ENCODE assay signal across 18 cellular contexts in genomic region chr1:88799433-88799832, GRCh38.
A peak's percentile ranks its signal among the peaks of the same experiment; 100 is the strongest.
DNase-seq lines count a peak whose midpoint lies in the region; ATAC-seq and TF ChIP-seq lines count a peak whose summit lies in the region.
"Had no signal": no experiment of that assay in that cellular context is flagged by ENCODE, and none has a peak within 500 bp of the region (broad histone marks: within the 10 kb centered on the region; RNA-seq: fewer than 3 reads in every experiment).

No MANE protein-coding gene starts in this region.

- H3K27me3 ChIP-seq in BLaER1 = no peaks in the 10 kb centered on the region
- H3K27me3 ChIP-seq in naive thymus-derived CD4-positive, alpha-beta T cell (ENCODE audit: control insufficient read depth in 2 of 2, insufficient read depth in 2 of 2, low read length in 2 of 2) = no peaks in the 10 kb centered on the region
- no peaks in the 10 kb centered on the region for H3K27me3 ChIP-seq in esophagus squamous epithelium
- H3K27me3 ChIP-seq: SJSA1, tibial artery had no signal

- H3K4me3 ChIP-seq in BLaER1 = no peak overlapping the region
- H3K4me3 ChIP-seq in naive thymus-derived CD4-positive, alpha-beta T cell (ENCODE audit: low read length) = no peak overlapping the region
- no peak overlapping the region for H3K4me3 ChIP-seq in esophagus squamous epithelium
- H3K4me3 ChIP-seq: SJSA1, tibial artery had no signal

- peaks cover 21% of the 10 kb centered on the region for H3K9me3 ChIP-seq in BLaER1
- no peaks in the 10 kb centered on the region for H3K9me3 ChIP-seq in naive thymus-derived CD4-positive, alpha-beta T cell (ENCODE audit: control insufficient read depth in 2 of 3, low read length in 3 of 3)
- peaks cover 0 to 7% (median 6%) of the 10 kb centered on the region in 3 donors for H3K9me3 ChIP-seq in esophagus squamous epithelium
- H3K9me3 ChIP-seq: tibial artery had no signal

- WGBS in esophagus squamous epithelium, 2 donors = 70 to 84% methylated on average over 2 of the region's 2 CpGs

- CTCF ChIA-PET in Calu3 (lab: Charles Lee) = no interaction called here
- CTCF ChIA-PET in naive thymus-derived CD4-positive, alpha-beta T cell (lab: Charles Lee) = interaction anchor here (1.0 to 1.6 kb wide), 2 partner anchors 11 to 16 kb away, joined by 3 read pairs; no protein-coding TSS in a partner anchor

- H3K4me3 Mint-ChIP-seq in Calu3 (ENCODE audit: low read depth, unreplicated experiment) = no peak overlapping the region
- H3K4me3 Mint-ChIP-seq in naive thymus-derived CD4-positive, alpha-beta T cell = no peak overlapping the region
- H3K4me3 Mint-ChIP-seq: stimulated activated naive B cell treated with anti-CD40 and anti-IgM and Interleukin-4, amounts not matched to agents 10 μg/mL and 1 μg/mL and 100 μg/mL, for 72 hours had no signal

- H3K4me1 Mint-ChIP-seq in Calu3 (ENCODE audit: low read depth, unreplicated experiment) = peaks cover 44% of the 10 kb centered on the region
- H3K4me1 Mint-ChIP-seq in naive thymus-derived CD4-positive, alpha-beta T cell = peaks cover 2 to 20% (median 14%) of the 10 kb centered on the region in 7 donors

- DNase-seq in Calu3 (no peak), esophagus squamous epithelium (lab: John Stamatoyannopoulos, UW) (no peak)
- DNase-seq in naive thymus-derived CD4-positive, alpha-beta T cell = no peak
- no peak for DNase-seq in stimulated activated naive CD4-positive, alpha-beta T cell treated with Interleukin-2 at 50 U/mL for 16 hours (lab: John Stamatoyannopoulos, UW)
- DNase-seq: activated CD4-positive, alpha-beta T cell treated with anti-CD3 and anti-CD28 coated beads for 1 hour; activated effector memory CD4-positive, alpha-beta T cell treated with anti-CD3 and anti-CD28 coated beads, Interleukin-2, amount 50 U/mL, for 16 hours; GOT3; left cardiac atrium; NCI-H1694 treated with DMSO at 0.1 percent for 48 hours; NCI-H2227 treated with DMSO at 0.1 percent for 48 hours; retina; stimulated activated naive B cell treated with anti-CD40 and anti-IgM and Interleukin-4, amounts not matched to agents 10 μg/mL and 1 μg/mL and 100 μg/mL, for 72 hours; tibial artery had no signal

- no peaks in the 10 kb centered on the region for H4K20me1 ChIP-seq in BLaER1

- no peak for TF ChIP-seq CTCF in Calu3 (IDR thresholded peaks at IDR 0.05; ENCODE audit: unreplicated experiment)
- TF ChIP-seq CTCF in VCaP (conservative IDR thresholded peaks at IDR 0.05) = no peak
- TF ChIP-seq CTCF in esophagus squamous epithelium (IDR thresholded peaks at IDR 0.05) = no peak

- peak overlapping the region; percentile 2 for H3K27ac Mint-ChIP-seq in Calu3 (ENCODE audit: unreplicated experiment)
- peak overlapping the region in 5 of 9 donors; percentile 1 to 64 (median 32) for H3K27ac Mint-ChIP-seq in naive thymus-derived CD4-positive, alpha-beta T cell

- H3K36me3 Mint-ChIP-seq in Calu3 (ENCODE audit: insufficient read depth, unreplicated experiment) = peaks cover 11% of the 10 kb centered on the region
- H3K36me3 Mint-ChIP-seq in naive thymus-derived CD4-positive, alpha-beta T cell = peaks cover 17 to 73% (median 50%) of the 10 kb centered on the region in 5 donors

- BruUV-seq in Calu3 (replicated peaks; lab: Mats Ljungman, UMichigan) = no TSS peak

- no peak overlapping the region for H3K4me2 ChIP-seq in BLaER1

- TF ChIP-seq POLR2A in esophagus squamous epithelium (IDR thresholded peaks at IDR 0.05) = no peak
- no peak for TF ChIP-seq POLR2A in GM18505 (IDR thresholded peaks at IDR 0.05; ENCODE audit: borderline replicate concordance, extremely low read depth, insufficient read depth, insufficient read length)

- H3K4me1 ChIP-seq in BLaER1 (peaks cover 12% of the 10 kb centered on the region; the same call in 1 of the 2 replicates), esophagus squamous epithelium (no peaks in the 10 kb centered on the region)
- no peaks in the 10 kb centered on the region for H3K4me1 ChIP-seq in naive thymus-derived CD4-positive, alpha-beta T cell (ENCODE audit: control insufficient read depth in 2 of 2, insufficient read depth in 2 of 2, low read length in 2 of 2)
- H3K4me1 ChIP-seq: SJSA1, tibial artery had no signal

- peak overlapping the region; percentile 14; the same call in 1 of the 2 replicates for H3K27ac ChIP-seq in BLaER1
- peak overlapping the region; percentile 9; the same call in 1 of the 2 replicates for H3K27ac ChIP-seq in VCaP
- H3K27ac ChIP-seq in naive thymus-derived CD4-positive, alpha-beta T cell (ENCODE audit: low read depth, low read length) = no peak overlapping the region
- H3K27ac ChIP-seq in esophagus squamous epithelium = no peak overlapping the region
- H3K27ac ChIP-seq: SJSA1, tibial artery had no signal

- H3K36me3 ChIP-seq in BLaER1 = peaks cover 86% of the 10 kb centered on the region
- H3K36me3 ChIP-seq in naive thymus-derived CD4-positive, alpha-beta T cell (ENCODE audit: control insufficient read depth in 2 of 3, insufficient read depth in 3 of 3, low read length in 3 of 3) = peaks cover 0 to 13% (median 0%) of the 10 kb centered on the region in 3 experiments
- peaks cover 0 to 94% (median 0%) of the 10 kb centered on the region in 3 donors for H3K36me3 ChIP-seq in esophagus squamous epithelium

- no peak overlapping the region for H3K9ac ChIP-seq in BLaER1

- ATAC-seq in naive thymus-derived CD4-positive, alpha-beta T cell = no peak
- ATAC-seq in GM18505 (IDR thresholded peaks at IDR 0.05; ENCODE audit: unreplicated experiment) = no peak
- ATAC-seq in GM19351 (IDR thresholded peaks at IDR 0.05; ENCODE audit: unreplicated experiment) = no peak
- ATAC-seq: left cardiac atrium; stimulated activated naive B cell treated with anti-CD40 and anti-IgM and Interleukin-4, amounts not matched to agents 10 μg/mL and 1 μg/mL and 100 μg/mL, for 72 hours had no signal

- intact Hi-C loops in Calu3 (cut with micrococcal nuclease; ENCODE audit: unreplicated experiment) = no loop called here
- intact Hi-C loops in naive thymus-derived CD4-positive, alpha-beta T cell (cut with micrococcal nuclease) = loop anchor here in 1 of 2 donors (10.0 kb wide), 1 partner anchor 145 kb away; no protein-coding TSS in a partner anchor
- intact Hi-C loops in esophagus squamous epithelium (cut with DNase I) = no loop called here

- POLR2A ChIA-PET in naive thymus-derived CD4-positive, alpha-beta T cell (lab: Charles Lee) = no interaction called here

- H3K27me3 Mint-ChIP-seq in Calu3 (ENCODE audit: unreplicated experiment) = no peaks in the 10 kb centered on the region
- H3K27me3 Mint-ChIP-seq in naive thymus-derived CD4-positive, alpha-beta T cell = no peaks in the 10 kb centered on the region
- H3K27me3 Mint-ChIP-seq: stimulated activated naive B cell treated with anti-CD40 and anti-IgM and Interleukin-4, amounts not matched to agents 10 μg/mL and 1 μg/mL and 100 μg/mL, for 72 hours had no signal

- no peaks in the 10 kb centered on the region for H3K9me3 Mint-ChIP-seq in Calu3 (ENCODE audit: low read depth, unreplicated experiment)
- peaks cover 0 to 16% (median 3%) of the 10 kb centered on the region in 11 donors for H3K9me3 Mint-ChIP-seq in naive thymus-derived CD4-positive, alpha-beta T cell

Comparison
In these comparisons a context has a peak if more than half of its experiments do, and no peak if none do; other contexts are left out.
1. H3K27ac ChIP-seq: peak in BLaER1 (single experiment) and VCaP (single experiment); none in naive thymus-derived CD4-positive, alpha-beta T cell (single experiment) and esophagus squamous epithelium (0 of 4).